23 cellular contexts compared by ENCODE assay signal in the genomic region with DNA sequence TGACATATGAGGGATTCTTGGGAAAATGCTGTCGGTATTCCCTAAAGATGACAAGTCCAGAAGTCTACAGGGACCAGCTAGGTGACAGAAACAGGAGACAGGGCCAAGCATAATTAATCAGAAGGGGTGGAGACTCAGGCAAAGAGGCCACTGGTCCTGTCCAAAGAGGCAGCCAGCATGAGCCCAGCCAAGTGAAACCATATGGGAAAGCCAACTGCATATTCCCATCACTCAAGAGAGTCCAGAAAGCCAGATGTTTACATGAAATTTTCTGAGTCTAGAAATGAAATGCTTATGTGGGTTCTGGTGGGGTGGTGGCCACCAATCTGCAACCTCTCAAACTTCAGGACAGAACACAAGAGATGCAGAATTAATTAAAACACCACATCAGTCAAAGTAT.
"Had no signal": no experiment of that assay in that cellular context is flagged by ENCODE, and none has a peak within 500 bp of the region (broad histone marks: within the 10 kb centered on the region; RNA-seq: fewer than 3 reads in every experiment).

No MANE protein-coding gene starts in this region.

- ATAC-seq: effector memory CD8-positive, alpha-beta T cell; esophagus mucosa; foreskin keratinocyte; gastroesophageal sphincter; heart left ventricle; left lung; left ventricle myocardium superior; lower lobe of right lung; mucosa of descending colon had no signal

- H3K27me3 ChIP-seq: colonic mucosa had no signal

- H3K4me1 ChIP-seq: colonic mucosa, esophagus squamous epithelium, foreskin keratinocyte, gastroesophageal sphincter, heart left ventricle, left lung, lower lobe of right lung had no signal

- H3K4me2 ChIP-seq: hepatocyte had no signal

- H3K9me3 ChIP-seq: colonic mucosa, esophagus squamous epithelium, gastroesophageal sphincter, heart left ventricle, left lung, lower lobe of right lung, mucosa of descending colon had no signal

- H3K4me3 ChIP-seq: colonic mucosa, esophagus squamous epithelium, gastroesophageal sphincter, heart left ventricle, hepatocyte, left lung, lower lobe of right lung, mucosa of descending colon had no signal

- DNase-seq: colonic mucosa; cortex of kidney; effector CD8-positive, alpha-beta T cell; effector memory CD8-positive, alpha-beta T cell; endodermal cell; erythroblast; esophagus squamous epithelium; foreskin keratinocyte; heart left ventricle; hypothalamus; immature natural killer cell; islet precursor cell; kidney glomerular epithelial cell; left lung; left ventricle myocardium superior; lower lobe of right lung; mesenchymal stem cell; mucosa of descending colon; naive B cell had no signal

- H3K36me3 ChIP-seq: colonic mucosa, esophagus squamous epithelium, gastroesophageal sphincter, heart left ventricle, left lung, lower lobe of right lung had no signal

- H2AFZ ChIP-seq: hepatocyte had no signal

- H3K27ac ChIP-seq: colonic mucosa, epithelial cell of prostate, esophagus squamous epithelium, foreskin keratinocyte, gastroesophageal sphincter, heart left ventricle, hepatocyte, left lung, lower lobe of right lung had no signal

- H3K79me2 ChIP-seq: hepatocyte had no signal
